ENCODE assay signal across 34 cellular contexts in the genomic region with DNA sequence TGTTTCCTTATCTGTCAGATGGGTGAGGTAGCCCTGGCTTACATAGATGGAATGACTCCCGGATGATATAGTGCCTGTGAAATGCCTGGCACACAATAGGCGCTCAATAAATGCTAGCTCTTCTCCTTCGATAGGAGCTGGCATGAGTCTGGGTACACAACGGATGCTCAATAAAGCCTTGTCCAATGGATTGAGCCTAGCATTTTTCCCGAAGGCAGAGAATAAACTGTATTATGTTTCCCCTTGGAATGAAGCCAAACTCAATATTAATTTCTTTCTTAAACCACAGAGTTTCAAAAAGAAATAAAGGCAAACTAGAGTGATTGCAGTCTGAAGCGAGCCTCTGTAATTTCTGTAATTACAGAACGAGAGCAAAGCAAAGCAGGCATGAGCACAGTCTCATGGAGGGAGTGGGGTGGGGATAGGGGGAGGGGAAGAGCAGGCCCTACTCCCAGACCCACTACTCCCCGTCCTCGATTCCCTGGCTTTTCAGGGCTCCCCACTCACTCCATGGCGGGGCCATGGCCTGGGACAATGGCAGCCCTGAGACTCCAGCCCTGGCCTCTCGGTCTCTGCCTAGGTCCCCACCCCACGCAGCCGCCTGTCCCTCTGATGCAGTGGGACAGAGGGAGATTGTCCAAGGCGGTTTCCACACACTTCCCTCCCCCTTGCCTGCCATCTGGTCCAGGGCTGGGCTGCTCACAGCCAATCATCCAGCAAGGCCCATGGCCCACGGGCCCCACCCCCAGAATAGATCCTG. TPM values are rescaled to one million over a fixed set of nuclear protein-coding genes. Genes with fewer than 3 reads are reported as not detected.
DNase-seq lines count a peak whose midpoint lies in the region; ATAC-seq, FAIRE-seq and TF ChIP-seq lines count a peak whose summit lies in the region.
"Had no signal": no experiment of that assay in that cellular context is flagged by ENCODE, and none has a peak within 500 bp of the region (broad histone marks: within the 10 kb centered on the region; RNA-seq: fewer than 3 reads in every experiment).

No MANE protein-coding gene starts in this region.

- peak overlapping the region; percentile 19 for H3K9ac ChIP-seq in neural cell (ENCODE audit: low read length)
- H3K9ac ChIP-seq: BLaER1, KMS-11 had no signal

- H3K27ac ChIP-seq in neural cell (ENCODE audit: low read length), result peak overlapping the region; percentile 17
- peak overlapping the region; percentile 76 for H3K27ac ChIP-seq in substantia nigra (ENCODE audit: low read depth, low read length, poor library complexity, severe bottlenecking)
- no peak overlapping the region for H3K27ac ChIP-seq in effector memory CD4-positive, alpha-beta T cell (ENCODE audit: insufficient read depth, low read length, poor library complexity, severe bottlenecking)
- H3K27ac ChIP-seq in stomach, result no peak overlapping the region
- H3K27ac ChIP-seq: BLaER1, brain microvascular endothelial cell, epithelial cell of prostate, heart left ventricle, HL-60, KMS-11, lower lobe of right lung, prostate gland, SJCRH30, upper lobe of right lung had no signal

- WGBS in stomach, 5 donors, result 65 to 74% (median 70%) methylated on average over 15 of the region's 15 CpGs

- H3K27me3 ChIP-seq in neural cell (ENCODE audit: insufficient read depth, low read depth, low read length) (no peaks in the 10 kb centered on the region), stomach (peaks cover 0 to 50% (median under 1%) of the 10 kb centered on the region in 3 donors)
- H3K27me3 ChIP-seq in effector memory CD4-positive, alpha-beta T cell (replicated peaks; ENCODE audit: control insufficient read depth, insufficient read depth, low read length, poor library complexity, severe bottlenecking), result no peaks in the 10 kb centered on the region
- H3K27me3 ChIP-seq: BLaER1, upper lobe of right lung had no signal

- DNase-seq in anterior cingulate cortex (lab: John Stamatoyannopoulos, UW), result peak in 50 of 58 donors; percentile 25 to 89 (median 68)
- peak; percentile 94 for DNase-seq in globus pallidus (ENCODE audit: low spot score)
- peak in 48 of 49 donors; percentile 26 to 93 (median 77) for DNase-seq in substantia nigra (lab: John Stamatoyannopoulos, UW)
- no peak for DNase-seq in effector memory CD4-positive, alpha-beta T cell
- DNase-seq in stomach, result no peak
- no peak for DNase-seq in omental fat pad (ENCODE audit: low spot score)
- DNase-seq in GM12891 (ENCODE audit: insufficient read length, low spot score), result no peak
- DNase-seq: activated CD4-positive, alpha-beta memory T cell treated with anti-CD3 and anti-CD28 coated beads, Interleukin-2, amount 10 ng/mL, durations not matched to agents 7 days and 5 days; activated CD8-positive, alpha-beta memory T cell treated with anti-CD3 and anti-CD28 coated beads, Interleukin-2, amount 50 U/mL, for 4 hours; activated naive CD4-positive, alpha-beta T cell; activated naive CD8-positive, alpha-beta T cell treated with anti-CD3 and anti-CD28 coated beads, Interleukin-2, amount 50 U/mL, for 24 hours; brain microvascular endothelial cell; HCEC 1CT; heart left ventricle; kidney glomerular epithelial cell; lower lobe of right lung; mucosa of descending colon; NCI-H2029; NCI-H226; NCI-H774; nephron progenitor cell; SJCRH30; stimulated activated CD4-positive, alpha-beta T cell treated with anti-CD3 and anti-CD28 coated beads, Interleukin-4, amount 100 ng/mL, for 24 hours; T-helper 9 cell; upper lobe of right lung had no signal

- TF ChIP-seq EP300 in neural cell (conservative IDR thresholded peaks at IDR 0.05; ENCODE audit: poor library complexity, severe bottlenecking) (no peak), stomach (IDR thresholded peaks at IDR 0.05) (no peak)

- H3K79me2 ChIP-seq in neural cell (replicated peaks; ENCODE audit: insufficient read depth, low read length), result no peaks in the 10 kb centered on the region

- no peak overlapping the region for H3K4me2 ChIP-seq in neural cell (ENCODE audit: low read length)
- H3K4me2 ChIP-seq: BLaER1, KMS-11 had no signal

- no peak for TF ChIP-seq POLR2A in stomach (IDR thresholded peaks at IDR 0.05)
- TF ChIP-seq POLR2A in GM12891 (IDR thresholded peaks at IDR 0.05; ENCODE audit: low read depth, low read length), result no peak

- FAIRE-seq in GM12891 (lab: Jason Lieb, UNC), result no peak
- FAIRE-seq: GM12878, RCC 7860 had no signal

- no peaks in the 10 kb centered on the region for H3K36me3 ChIP-seq in neural cell (ENCODE audit: insufficient read depth, low read length)
- no peaks in the 10 kb centered on the region for H3K36me3 ChIP-seq in effector memory CD4-positive, alpha-beta T cell (ENCODE audit: control insufficient read depth, insufficient read depth, low read length)
- H3K36me3 ChIP-seq in stomach, result no peaks in the 10 kb centered on the region
- H3K36me3 ChIP-seq: BLaER1, brain microvascular endothelial cell, heart left ventricle, lower lobe of right lung, prostate gland, SJCRH30, upper lobe of right lung had no signal

- H3K4me1 ChIP-seq in effector memory CD4-positive, alpha-beta T cell (ENCODE audit: control insufficient read depth, insufficient read depth, low read length, poor library complexity, severe bottlenecking), result no peaks in the 10 kb centered on the region
- no peaks in the 10 kb centered on the region for H3K4me1 ChIP-seq in stomach
- H3K4me1 ChIP-seq: BLaER1, lower lobe of right lung, prostate gland, SJCRH30, upper lobe of right lung had no signal

- no peak for TF ChIP-seq CTCF in neural cell (IDR thresholded peaks at IDR 0.05; ENCODE audit: poor library complexity, severe bottlenecking)
- TF ChIP-seq CTCF in stomach (IDR thresholded peaks at IDR 0.05), result no peak
- TF ChIP-seq CTCF in omental fat pad (IDR thresholded peaks at IDR 0.05), result no peak

- H3K9me3 ChIP-seq in neural cell (ENCODE audit: low read length), result no peaks in the 10 kb centered on the region
- no peaks in the 10 kb centered on the region for H3K9me3 ChIP-seq in effector memory CD4-positive, alpha-beta T cell (ENCODE audit: control insufficient read depth, low read length)
- no peaks in the 10 kb centered on the region for H3K9me3 ChIP-seq in stomach
- H3K9me3 ChIP-seq: BLaER1, heart left ventricle, lower lobe of right lung, mucosa of descending colon, prostate gland, SJCRH30, upper lobe of right lung had no signal

- intact Hi-C loops in stomach (cut with DNase I; ENCODE audit: low total_unique reads), result no loop called here

- H4K20me1 ChIP-seq in neural cell (ENCODE audit: insufficient read depth), result no peaks in the 10 kb centered on the region
- H4K20me1 ChIP-seq: BLaER1 had no signal

- no peaks in the 10 kb centered on the region for H3F3A ChIP-seq in neural cell (ENCODE audit: insufficient read depth, low read length, poor library complexity, severe bottlenecking)

- H3K4me3 ChIP-seq in neural cell (ENCODE audit: low read length) (no peak overlapping the region), stomach (no peak overlapping the region)
- no peak overlapping the region for H3K4me3 ChIP-seq in effector memory CD4-positive, alpha-beta T cell (ENCODE audit: insufficient read depth, low read depth, low read length, poor library complexity, severe bottlenecking)
- H3K4me3 ChIP-seq: BLaER1, GM12878, heart left ventricle, lower lobe of right lung, mucosa of descending colon, prostate gland, SJCRH30, upper lobe of right lung had no signal

- TF ChIP-seq RAD21 in neural cell (conservative IDR thresholded peaks at IDR 0.05), result no peak

- ATAC-seq in omental fat pad (ENCODE audit: low FRiP score), result no peak
- ATAC-seq: activated naive CD8-positive, alpha-beta T cell treated with anti-CD3 and anti-CD28 coated beads, Interleukin-2, amount 50 U/mL, for 24 hours; GM12878; heart left ventricle; lower lobe of right lung; mucosa of descending colon; upper lobe of right lung had no signal

- no peaks in the 10 kb centered on the region for H3K9me2 ChIP-seq in neural cell (ENCODE audit: insufficient read depth, low read length)

- no peak overlapping the region for H2AFZ ChIP-seq in neural cell (ENCODE audit: low read depth, low read length)

TF ChIP-seq in GM12891, 5 proteins besides CTCF, POLR2A, EP300 and RAD21:
- TF ChIP-seq POU2F2 (IDR thresholded peaks at IDR 0.05; ENCODE audit: low read depth, low read length) (no peak), SPI1 (IDR thresholded peaks at IDR 0.05; ENCODE audit: low read depth, low read length) (no peak), PAX5 (IDR thresholded peaks at IDR 0.05; ENCODE audit: insufficient read depth, low read length, severe bottlenecking) (no peak), POLR2AphosphoS5 (IDR thresholded peaks at IDR 0.05; ENCODE audit: low read depth, low read length) (no peak), TAF1 (IDR thresholded peaks at IDR 0.05; ENCODE audit: low read depth, low read length) (no peak)

RNA-seq across cellular contexts. Expression of gene SLC6A1, which starts 18.0 kb away (rescaled TPM):
- polyA plus RNA-seq in neural cell, result 43.2 and 52.0 TPM in 2 replicates
- polyA minus RNA-seq in neural cell, result 61.6 and 66.3 TPM in 2 replicates
- 1 to 10 TPM in 1 of 5 donors, under 1 TPM in 1, not detected in 3; 0.29 to 2.8 TPM for total RNA-seq in stomach
- 1 to 10 TPM in 1 of 3 donors, not detected in 2; 5.6 TPM for polyA plus RNA-seq in stomach
- 1 to 10 TPM in 1 of 4 donors, under 1 TPM in 3; 0.09 to 2.0 (median 0.49) TPM for total RNA-seq in omental fat pad
- polyA plus RNA-seq in GM12891 (2012; ENCODE audit: low read depth, missing spikeins), result not detected
- total RNA-seq: activated CD4-positive, alpha-beta memory T cell treated with anti-CD3 and anti-CD28 coated beads, Interleukin-2, amount 10 ng/mL, durations not matched to agents 7 days and 5 days; GM12878; SJCRH30 had no signal
- polyA plus RNA-seq: AG04450, GM12878 had no signal

Comparison
In these comparisons a context has a peak if more than half of its experiments do, and no peak if none do; other contexts are left out.
1. DNase-seq: peak in anterior cingulate cortex (50 of 58), globus pallidus (single experiment) and substantia nigra (48 of 49); none in effector memory CD4-positive, alpha-beta T cell (0 of 3), stomach (single experiment), omental fat pad (single experiment) and GM12891 (single experiment).
2. H3K27ac ChIP-seq: peak in neural cell (single experiment) and substantia nigra (single experiment); none in effector memory CD4-positive, alpha-beta T cell (single experiment) and stomach (0 of 5).